In the genomic region with DNA sequence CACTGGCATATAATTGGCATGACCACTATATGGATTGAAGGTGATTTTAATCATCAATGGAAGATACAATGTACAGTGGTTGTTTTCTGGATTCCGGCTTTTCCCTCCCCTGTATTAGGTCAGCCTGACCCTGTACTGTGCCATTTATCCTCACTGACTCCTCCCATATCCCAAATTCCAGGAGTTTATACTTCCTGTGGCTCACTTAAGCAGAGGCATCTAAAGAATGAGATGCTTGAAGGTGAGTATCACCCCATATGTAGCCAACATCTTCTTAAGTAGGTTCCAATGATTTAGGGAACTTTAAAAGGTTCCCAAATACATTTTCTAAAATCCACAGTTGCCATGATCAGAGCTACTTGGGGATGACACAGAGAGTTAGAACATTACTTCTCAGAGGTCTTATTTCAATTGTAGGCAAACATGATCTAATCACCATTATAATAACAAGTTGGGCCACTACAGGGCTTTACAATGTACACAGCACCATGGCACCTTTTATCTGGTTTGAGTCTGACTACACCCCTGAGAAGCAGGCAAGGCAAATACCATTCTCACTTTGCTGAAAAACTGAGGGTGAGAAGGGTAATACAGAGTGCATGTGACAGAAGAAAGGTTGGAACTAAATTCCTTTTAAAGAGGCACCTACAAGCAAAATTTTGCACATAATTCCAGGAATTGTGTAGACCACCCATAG, we compare ENCODE assay signal across 2 cellular contexts.
TF ChIP-seq lines count a peak whose summit lies in the region.

No MANE protein-coding gene starts in this region.

TF ChIP-seq in GM23338, 12 proteins besides CTCF, POLR2A, EP300 and RAD21:
- TF ChIP-seq, protein P1, sequence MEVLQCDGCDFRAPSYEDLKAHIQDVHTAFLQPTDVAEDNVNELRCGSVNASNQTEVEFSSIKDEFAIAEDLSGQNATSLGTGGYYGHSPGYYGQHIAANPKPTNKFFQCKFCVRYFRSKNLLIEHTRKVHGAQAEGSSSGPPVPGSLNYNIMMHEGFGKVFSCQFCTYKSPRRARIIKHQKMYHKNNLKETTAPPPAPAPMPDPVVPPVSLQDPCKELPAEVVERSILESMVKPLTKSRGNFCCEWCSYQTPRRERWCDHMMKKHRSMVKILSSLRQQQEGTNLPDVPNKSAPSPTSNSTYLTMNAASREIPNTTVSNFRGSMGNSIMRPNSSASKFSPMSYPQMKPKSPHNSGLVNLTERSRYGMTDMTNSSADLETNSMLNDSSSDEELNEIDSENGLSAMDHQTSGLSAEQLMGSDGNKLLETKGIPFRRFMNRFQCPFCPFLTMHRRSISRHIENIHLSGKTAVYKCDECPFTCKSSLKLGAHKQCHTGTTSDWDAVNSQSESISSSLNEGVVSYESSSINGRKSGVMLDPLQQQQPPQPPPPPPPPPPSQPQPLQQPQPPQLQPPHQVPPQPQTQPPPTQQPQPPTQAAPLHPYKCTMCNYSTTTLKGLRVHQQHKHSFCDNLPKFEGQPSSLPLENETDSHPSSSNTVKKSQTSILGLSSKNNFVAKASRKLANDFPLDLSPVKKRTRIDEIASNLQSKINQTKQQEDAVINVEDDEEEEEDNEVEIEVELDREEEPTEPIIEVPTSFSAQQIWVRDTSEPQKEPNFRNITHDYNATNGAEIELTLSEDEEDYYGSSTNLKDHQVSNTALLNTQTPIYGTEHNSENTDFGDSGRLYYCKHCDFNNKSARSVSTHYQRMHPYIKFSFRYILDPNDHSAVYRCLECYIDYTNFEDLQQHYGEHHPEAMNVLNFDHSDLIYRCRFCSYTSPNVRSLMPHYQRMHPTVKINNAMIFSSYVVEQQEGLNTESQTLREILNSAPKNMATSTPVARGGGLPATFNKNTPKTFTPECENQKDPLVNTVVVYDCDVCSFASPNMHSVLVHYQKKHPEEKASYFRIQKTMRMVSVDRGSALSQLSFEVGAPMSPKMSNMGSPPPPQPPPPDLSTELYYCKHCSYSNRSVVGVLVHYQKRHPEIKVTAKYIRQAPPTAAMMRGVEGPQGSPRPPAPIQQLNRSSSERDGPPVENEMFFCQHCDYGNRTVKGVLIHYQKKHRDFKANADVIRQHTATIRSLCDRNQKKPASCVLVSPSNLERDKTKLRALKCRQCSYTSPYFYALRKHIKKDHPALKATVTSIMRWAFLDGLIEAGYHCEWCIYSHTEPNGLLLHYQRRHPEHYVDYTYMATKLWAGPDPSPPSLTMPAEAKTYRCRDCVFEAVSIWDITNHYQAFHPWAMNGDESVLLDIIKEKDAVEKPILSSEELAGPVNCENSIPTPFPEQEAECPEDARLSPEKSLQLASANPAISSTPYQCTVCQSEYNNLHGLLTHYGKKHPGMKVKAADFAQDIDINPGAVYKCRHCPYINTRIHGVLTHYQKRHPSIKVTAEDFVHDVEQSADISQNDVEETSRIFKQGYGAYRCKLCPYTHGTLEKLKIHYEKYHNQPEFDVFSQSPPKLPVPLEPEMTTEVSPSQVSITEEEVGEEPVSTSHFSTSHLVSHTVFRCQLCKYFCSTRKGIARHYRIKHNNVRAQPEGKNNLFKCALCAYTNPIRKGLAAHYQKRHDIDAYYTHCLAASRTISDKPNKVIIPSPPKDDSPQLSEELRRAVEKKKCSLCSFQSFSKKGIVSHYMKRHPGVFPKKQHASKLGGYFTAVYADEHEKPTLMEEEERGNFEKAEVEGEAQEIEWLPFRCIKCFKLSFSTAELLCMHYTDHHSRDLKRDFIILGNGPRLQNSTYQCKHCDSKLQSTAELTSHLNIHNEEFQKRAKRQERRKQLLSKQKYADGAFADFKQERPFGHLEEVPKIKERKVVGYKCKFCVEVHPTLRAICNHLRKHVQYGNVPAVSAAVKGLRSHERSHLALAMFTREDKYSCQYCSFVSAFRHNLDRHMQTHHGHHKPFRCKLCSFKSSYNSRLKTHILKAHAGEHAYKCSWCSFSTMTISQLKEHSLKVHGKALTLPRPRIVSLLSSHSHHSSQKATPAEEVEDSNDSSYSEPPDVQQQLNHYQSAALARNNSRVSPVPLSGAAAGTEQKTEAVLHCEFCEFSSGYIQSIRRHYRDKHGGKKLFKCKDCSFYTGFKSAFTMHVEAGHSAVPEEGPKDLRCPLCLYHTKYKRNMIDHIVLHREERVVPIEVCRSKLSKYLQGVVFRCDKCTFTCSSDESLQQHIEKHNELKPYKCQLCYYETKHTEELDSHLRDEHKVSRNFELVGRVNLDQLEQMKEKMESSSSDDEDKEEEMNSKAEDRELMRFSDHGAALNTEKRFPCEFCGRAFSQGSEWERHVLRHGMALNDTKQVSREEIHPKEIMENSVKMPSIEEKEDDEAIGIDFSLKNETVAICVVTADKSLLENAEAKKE (CRISPR knock-in tag; IDR thresholded peaks at IDR 0.05) = no peak
- TF ChIP-seq JUNB (IDR thresholded peaks at IDR 0.05; ENCODE audit: unreplicated experiment) = no peak

TF ChIP-seq in GM12878, 131 proteins besides CTCF, POLR2A, EP300 and RAD21 (continued from another document):
- TF ChIP-seq RAD51 (IDR thresholded peaks at IDR 0.05) = no peak
- no peak for TF ChIP-seq CREM (IDR thresholded peaks at IDR 0.05; ENCODE audit: low read depth)
- TF ChIP-seq RB1 (IDR thresholded peaks at IDR 0.05; ENCODE audit: borderline replicate concordance) = no peak
- no peak for TF ChIP-seq STAT3 (IDR thresholded peaks at IDR 0.05; ENCODE audit: low read depth, low read length)
- TF ChIP-seq ESRRA (IDR thresholded peaks at IDR 0.05; ENCODE audit: low read length) = no peak
- TF ChIP-seq, protein P2, sequence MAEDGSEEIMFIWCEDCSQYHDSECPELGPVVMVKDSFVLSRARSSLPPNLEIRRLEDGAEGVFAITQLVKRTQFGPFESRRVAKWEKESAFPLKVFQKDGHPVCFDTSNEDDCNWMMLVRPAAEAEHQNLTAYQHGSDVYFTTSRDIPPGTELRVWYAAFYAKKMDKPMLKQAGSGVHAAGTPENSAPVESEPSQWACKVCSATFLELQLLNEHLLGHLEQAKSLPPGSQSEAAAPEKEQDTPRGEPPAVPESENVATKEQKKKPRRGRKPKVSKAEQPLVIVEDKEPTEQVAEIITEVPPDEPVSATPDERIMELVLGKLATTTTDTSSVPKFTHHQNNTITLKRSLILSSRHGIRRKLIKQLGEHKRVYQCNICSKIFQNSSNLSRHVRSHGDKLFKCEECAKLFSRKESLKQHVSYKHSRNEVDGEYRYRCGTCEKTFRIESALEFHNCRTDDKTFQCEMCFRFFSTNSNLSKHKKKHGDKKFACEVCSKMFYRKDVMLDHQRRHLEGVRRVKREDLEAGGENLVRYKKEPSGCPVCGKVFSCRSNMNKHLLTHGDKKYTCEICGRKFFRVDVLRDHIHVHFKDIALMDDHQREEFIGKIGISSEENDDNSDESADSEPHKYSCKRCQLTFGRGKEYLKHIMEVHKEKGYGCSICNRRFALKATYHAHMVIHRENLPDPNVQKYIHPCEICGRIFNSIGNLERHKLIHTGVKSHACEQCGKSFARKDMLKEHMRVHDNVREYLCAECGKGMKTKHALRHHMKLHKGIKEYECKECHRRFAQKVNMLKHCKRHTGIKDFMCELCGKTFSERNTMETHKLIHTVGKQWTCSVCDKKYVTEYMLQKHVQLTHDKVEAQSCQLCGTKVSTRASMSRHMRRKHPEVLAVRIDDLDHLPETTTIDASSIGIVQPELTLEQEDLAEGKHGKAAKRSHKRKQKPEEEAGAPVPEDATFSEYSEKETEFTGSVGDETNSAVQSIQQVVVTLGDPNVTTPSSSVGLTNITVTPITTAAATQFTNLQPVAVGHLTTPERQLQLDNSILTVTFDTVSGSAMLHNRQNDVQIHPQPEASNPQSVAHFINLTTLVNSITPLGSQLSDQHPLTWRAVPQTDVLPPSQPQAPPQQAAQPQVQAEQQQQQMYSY (CRISPR knock-in tag; IDR thresholded peaks at IDR 0.05) = no peak
- TF ChIP-seq CBX5 (IDR thresholded peaks at IDR 0.05; ENCODE audit: low read depth) = no peak
